In genomic region chr6:30452736-30453507, GRCh38 we compare ENCODE assay signal across 1 cellular context.
TF ChIP-seq lines count a peak whose summit lies in the region.

No MANE protein-coding gene starts in this region.

TF ChIP-seq in GM23338, 12 proteins besides CTCF, POLR2A, EP300 and RAD21 (continued from another document):
- TF ChIP-seq ZNF462 (CRISPR knock-in tag; IDR thresholded peaks at IDR 0.05) (no peak), NANOG (IDR thresholded peaks at IDR 0.05; ENCODE audit: borderline replicate concordance) (no peak), REST (IDR thresholded peaks at IDR 0.05; ENCODE audit: unreplicated experiment) (no peak), CREB1 (CRISPR knock-in tag; IDR thresholded peaks at IDR 0.05; ENCODE audit: low read depth) (no peak), ZNF114 (CRISPR knock-in tag; IDR thresholded peaks at IDR 0.05) (no peak), POLR2AphosphoS5 (IDR thresholded peaks at IDR 0.05; ENCODE audit: low read depth) (no peak), STAT1 (IDR thresholded peaks at IDR 0.05; ENCODE audit: unreplicated experiment) (no peak), ETS1 (IDR thresholded peaks at IDR 0.05) (no peak), ZNF331 (CRISPR knock-in tag; IDR thresholded peaks at IDR 0.05; ENCODE audit: low read depth) (no peak), EZH2phosphoT487 (IDR thresholded peaks at IDR 0.05; ENCODE audit: unreplicated experiment) (no peak)
